8 cellular contexts compared by ENCODE assay signal in genomic region chr9:4985376-4986266, GRCh38. TPM values are rescaled to one million over a fixed set of nuclear protein-coding genes. Genes with fewer than 3 reads are reported as not detected.
DNase-seq lines count a peak whose midpoint lies in the region; ATAC-seq, FAIRE-seq and TF ChIP-seq lines count a peak whose summit lies in the region.

No MANE protein-coding gene starts in this region.

- H3K9ac ChIP-seq in SK-N-SH, result peak overlapping the region; percentile 90
- H3K9ac ChIP-seq in iPS-15b (ENCODE audit: low read depth, low read length), result peak overlapping the region; percentile 58

- H4K20me1 ChIP-seq in SK-N-SH (ENCODE audit: insufficient read depth), result 0 out of 2 replicates have a peak, but pooled peaks cover 2% of the 10 kb centered on the region

- intact Hi-C loops in A673 (cut with micrococcal nuclease; ENCODE audit: unreplicated experiment) (loop anchor here (5.0 to 10.0 kb wide), 3 partner anchors 191 to 619 kb away; partner anchors contain the start of gene RCL1), body of pancreas (cut with DNase I) (no loop called here)

- peak; percentile 93 for FAIRE-seq in GM18507 (lab: Jason Lieb, UNC)

- no peaks in the 10 kb centered on the region for H3K9me2 ChIP-seq in SK-N-SH

- H3K4me2 ChIP-seq in SK-N-SH, result peak overlapping the region; percentile 88

- H3F3A ChIP-seq in SK-N-SH (replicated peaks; ENCODE audit: insufficient read depth), result peaks cover 25% of the 10 kb centered on the region

- H3K36me3 ChIP-seq in A673 (ENCODE audit: insufficient read depth, low read length, poor library complexity, severe bottlenecking) (no peaks in the 10 kb centered on the region), SK-N-SH (replicated peaks in 1 of 2; ENCODE audit: control insufficient read depth in 1 of 2, insufficient read depth in 2 of 2, low read length in 1 of 2) (no peaks in the 10 kb centered on the region), body of pancreas (replicated peaks in 1 of 2; ENCODE audit: insufficient read depth in 1 of 2, low read depth in 2 of 2) (no peaks in the 10 kb centered on the region), iPS-15b (ENCODE audit: control insufficient read depth, insufficient read depth, low read length) (no peaks in the 10 kb centered on the region)

- ATAC-seq in body of pancreas, result no peak
- no peak for ATAC-seq in HG02610 (IDR thresholded peaks at IDR 0.05; ENCODE audit: unreplicated experiment)

- TF ChIP-seq EP300 in SK-N-SH (IDR thresholded peaks at IDR 0.05; ENCODE audit: borderline replicate concordance in 1 of 2, low read depth in 1 of 2, low read length in 1 of 2), result no peak

- CTCF ChIA-PET in A673 (lab: Charles Lee) (interaction anchor here (2.2 kb wide), 1 partner anchor 226 kb away, joined by 10 read pairs; no protein-coding TSS in a partner anchor), SK-N-SH (lab: Yijun Ruan, JAX) (interaction anchor here (0.8 to 6.4 kb wide), 8 partner anchors 11 to 604 kb away, joined by 3 to 102 read pairs (median 4); no protein-coding TSS in a partner anchor)

- H3K4me3 ChIP-seq in A673 (ENCODE audit: low read depth, low read length, poor library complexity, severe bottlenecking) (peak overlapping the region; percentile 78), HL-60 (replicated peaks; ENCODE audit: insufficient read depth, low read length) (peak overlapping the region; percentile 63), SK-N-SH (ENCODE audit: low read depth in 2 of 2, low read length in 1 of 2) (peak overlapping the region; percentile 82 to 86), body of pancreas (peak overlapping the region; percentile 68 to 80), iPS-15b (ENCODE audit: low read depth, low read length) (peak overlapping the region; percentile 75), retinal pigment epithelial cell (ENCODE audit: low read length) (peak overlapping the region; percentile 71)

- TF ChIP-seq CTCF in A673 (conservative IDR thresholded peaks at IDR 0.05; ENCODE audit: low read depth, low read length) (no peak), HL-60 (IDR thresholded peaks at IDR 0.05; ENCODE audit: insufficient read depth, low read length) (no peak), SK-N-SH (IDR thresholded peaks at IDR 0.05) (no peak), body of pancreas (IDR thresholded peaks at IDR 0.05) (no peak), retinal pigment epithelial cell (conservative IDR thresholded peaks at IDR 0.05; ENCODE audit: low read depth, low read length) (no peak)

- peaks cover 23% of the 10 kb centered on the region for H3K4me1 ChIP-seq in A673 (ENCODE audit: insufficient read depth, low read length, poor library complexity, severe bottlenecking)
- peaks cover 12 to 14% of the 10 kb centered on the region in 2 experiments; a peak in 3 of 4 replicates for H3K4me1 ChIP-seq in SK-N-SH (ENCODE audit: control insufficient read depth in 1 of 2, insufficient read depth in 2 of 2, low read depth in 1 of 2, low read length in 1 of 2)
- peaks cover 44% of the 10 kb centered on the region for H3K4me1 ChIP-seq in body of pancreas
- peaks cover 10% of the 10 kb centered on the region for H3K4me1 ChIP-seq in iPS-15b (ENCODE audit: control insufficient read depth, insufficient read depth, low read length)

- H3K9me3 ChIP-seq in A673 (ENCODE audit: low read depth, low read length, poor library complexity, severe bottlenecking), result no peaks in the 10 kb centered on the region
- no peaks in the 10 kb centered on the region for H3K9me3 ChIP-seq in SK-N-SH
- no peaks in the 10 kb centered on the region for H3K9me3 ChIP-seq in body of pancreas
- H3K9me3 ChIP-seq in iPS-15b (ENCODE audit: control insufficient read depth, insufficient read depth, low read length), result no peaks in the 10 kb centered on the region

- H3K27ac ChIP-seq in A673 (ENCODE audit: low read depth, low read length, poor library complexity, severe bottlenecking) (peak overlapping the region; percentile 87), HL-60 (replicated peaks) (peak overlapping the region; percentile 91), SK-N-SH (ENCODE audit: low read depth in 2 of 2, low read length in 1 of 2) (peak overlapping the region; percentile 94 to 97), body of pancreas (peak overlapping the region; percentile 97 to 99 (median 98))

- BruUV-seq in A673 (replicated peaks; lab: Mats Ljungman, UMichigan), result no TSS peak

- peak overlapping the region; percentile 89 for H2AFZ ChIP-seq in SK-N-SH (ENCODE audit: low read depth)

- H3K27me3 ChIP-seq in A673 (replicated peaks; ENCODE audit: insufficient read depth, low read depth, low read length, poor library complexity) (no peaks in the 10 kb centered on the region), HL-60 (ENCODE audit: insufficient read depth, poor library complexity, severe bottlenecking) (no peaks in the 10 kb centered on the region), SK-N-SH (ENCODE audit: insufficient read depth) (no peaks in the 10 kb centered on the region), body of pancreas (no peaks in the 10 kb centered on the region), iPS-15b (ENCODE audit: control insufficient read depth, insufficient read depth, low read length) (peaks cover 15% of the 10 kb centered on the region)

- no peak for TF ChIP-seq RAD21 in SK-N-SH (IDR thresholded peaks at IDR 0.05; ENCODE audit: low read length)

- DNase-seq in A673 (ENCODE audit: low spot score) (peak; percentile 66), GM18507 (ENCODE audit: extremely low spot score, insufficient read length, low read depth) (no peak), HL-60 (ENCODE audit: low read depth in 1 of 2, low spot score in 1 of 2) (peak in 1 of 2 experiments; percentile 68), SK-N-SH (no peak), body of pancreas (peak; percentile 29 to 48 (median 37)), retinal pigment epithelial cell (ENCODE audit: low read depth) (no peak)

- no peak for TF ChIP-seq POLR2A in body of pancreas (IDR thresholded peaks at IDR 0.05)

- 21% methylated on average over 16 of the region's 44 CpGs for WGBS in SK-N-SH (ENCODE audit: low lambda C conversion rate)
- WGBS in body of pancreas, 2 donors, result 0% methylated on average over 14 to 44 of the region's 44 CpGs

- peaks cover 52% of the 10 kb centered on the region for H3K79me2 ChIP-seq in SK-N-SH (ENCODE audit: insufficient read depth)

- POLR2A ChIA-PET in A673 (lab: Charles Lee; ENCODE audit: low non-redundant PET) (no interaction called here), SK-N-SH (lab: Yijun Ruan, JAX) (interaction anchor here (0.9 to 1.3 kb wide), 3 partner anchors 12 to 193 kb away, joined by 3 to 7 read pairs (median 5); partner anchors contain the start of gene RCL1)

TF ChIP-seq in SK-N-SH, 30 proteins besides CTCF, POLR2A, EP300 and RAD21:
- no peak for TF ChIP-seq TCF12 (IDR thresholded peaks at IDR 0.05)
- TF ChIP-seq PBX3 (IDR thresholded peaks at IDR 0.05), result no peak
- no peak for TF ChIP-seq RFX5 (IDR thresholded peaks at IDR 0.05; ENCODE audit: low read length)
- TF ChIP-seq FOXM1 (IDR thresholded peaks at IDR 0.05; ENCODE audit: low read depth), result no peak
- no peak for TF ChIP-seq NFIC (IDR thresholded peaks at IDR 0.05; ENCODE audit: borderline replicate concordance)

RNA-seq across cellular contexts. Expression of gene JAK2, which starts 0.5 kb away (rescaled TPM):
- 7.3 and 10.5 TPM in 2 replicates for total RNA-seq in A673 (2021)
- polyA plus RNA-seq in SK-N-SH (2012; rRNA removed), result 1.3 and 2.3 TPM in 2 replicates
- polyA plus RNA-seq in SK-N-SH (2012; cell fraction: cytosol; rRNA removed), result 1.9 and 2.3 TPM in 2 replicates
- polyA plus RNA-seq in SK-N-SH (2012; cell fraction: nucleus; rRNA removed), result 1.9 and 3.7 TPM in 2 replicates
- 10 to 100 TPM in 1 of 2 donors, 1 to 10 TPM in 1; 6.6 to 11.7 TPM for total RNA-seq in body of pancreas

Comparison
In these comparisons a context has a peak if more than half of its experiments do, and no peak if none do; other contexts are left out.
1. DNase-seq: peak in A673 (single experiment) and body of pancreas (4 of 4); none in GM18507 (single experiment), SK-N-SH (single experiment) and retinal pigment epithelial cell (single experiment).
2. Peak in every context shown above with its lines, with median percentiles within 50 percentile points of each other: H3K27ac ChIP-seq and H3K4me3 ChIP-seq.